8 cellular contexts compared by ENCODE assay signal in genomic region chr9:129751841-129752801, GRCh38.
DNase-seq lines count a peak whose midpoint lies in the region; ATAC-seq and TF ChIP-seq lines count a peak whose summit lies in the region.

No MANE protein-coding gene starts in this region.

- no peaks in the 10 kb centered on the region for H3K36me3 ChIP-seq in muscle layer of duodenum (ENCODE audit: control insufficient read depth in 1 of 2, insufficient read depth in 2 of 2, low read length in 2 of 2)

- no peaks in the 10 kb centered on the region for H3K9me3 ChIP-seq in muscle layer of duodenum (ENCODE audit: control insufficient read depth in 1 of 2, low read length in 2 of 2)

- no peak for TF ChIP-seq CTCF in choroid plexus epithelial cell (conservative IDR thresholded peaks at IDR 0.05; ENCODE audit: low read depth, low read length)

- H3K4me3 ChIP-seq in choroid plexus epithelial cell (ENCODE audit: low read depth, low read length) (peak overlapping the region; percentile 81), muscle layer of duodenum (ENCODE audit: low read depth in 1 of 2, low read length in 2 of 2) (peak overlapping the region; percentile 50 to 57)

- DNase-seq in AG08395 (ENCODE audit: low spot score) (peak; percentile 21), NCI-H1105 (lab: John Stamatoyannopoulos, UW) (peak; percentile 67), choroid plexus epithelial cell (ENCODE audit: low read depth) (no peak), EL (no peak), retina (no peak), NCI-H2227 (lab: John Stamatoyannopoulos, UW; ENCODE audit: unreplicated experiment) (no peak)

- H3K27me3 ChIP-seq in muscle layer of duodenum (ENCODE audit: low read depth, low read length) = no peaks in the 10 kb centered on the region

- H3K4me1 ChIP-seq in muscle layer of duodenum (ENCODE audit: control insufficient read depth in 1 of 2, insufficient read depth in 2 of 2, low read length in 2 of 2) = peaks cover 0 to 19% of the 10 kb centered on the region in 2 donors

- no peak overlapping the region for H3K27ac ChIP-seq in muscle layer of duodenum (ENCODE audit: low read length)

- ATAC-seq in HG03442 (IDR thresholded peaks at IDR 0.05; ENCODE audit: unreplicated experiment) = no peak

Comparison
In these comparisons a context has a peak if more than half of its experiments do, and no peak if none do; other contexts are left out.
1. DNase-seq: peak in AG08395 (single experiment) and NCI-H1105 (single experiment); none in choroid plexus epithelial cell (single experiment), EL (single experiment), retina (single experiment) and NCI-H2227 (single experiment).